Comparison of ENCODE assay signal across 19 cellular contexts in the genomic region with DNA sequence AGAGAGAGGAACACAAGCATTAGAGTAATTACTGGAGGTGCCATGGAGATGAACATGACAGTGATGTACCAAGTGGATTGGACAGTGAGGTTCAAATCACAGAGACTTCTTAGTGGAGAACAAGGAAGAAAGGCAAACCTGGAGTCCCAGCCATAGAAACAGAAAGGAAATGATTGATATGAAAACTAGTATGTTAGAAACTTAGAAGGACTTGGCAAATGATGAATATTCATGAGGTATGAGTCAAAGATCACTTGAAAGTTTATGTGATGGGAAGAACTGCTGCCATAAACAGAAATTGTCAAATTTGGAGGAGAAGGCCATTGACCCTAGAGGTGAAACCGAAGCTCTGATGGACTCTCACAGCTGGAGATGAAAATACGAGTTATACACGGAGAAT.
"Had no signal": no experiment of that assay in that cellular context is flagged by ENCODE, and none has a peak within 500 bp of the region (broad histone marks: within the 10 kb centered on the region; RNA-seq: fewer than 3 reads in every experiment).

No MANE protein-coding gene starts in this region.

- H3K27ac ChIP-seq: foreskin keratinocyte, neutrophil, right atrium auricular region, sigmoid colon, skin epidermis, testis, tibial nerve, upper lobe of right lung, vagina had no signal

- H3K4me1 ChIP-seq: foreskin keratinocyte, testis, vagina had no signal

- H3K36me3 ChIP-seq: neutrophil, sigmoid colon, tibial nerve, vagina had no signal

- H3K27ac Mint-ChIP-seq: dendritic cell treated with granulocyte-macrophage colony-stimulating factor and Interleukin-4, amounts not matched to agents 40 ng/mL and 50 ng/mL, for 4 days; naive thymus-derived CD4-positive, alpha-beta T cell; stimulated activated naive B cell treated with anti-CD40 and anti-IgM and Interleukin-4, amounts not matched to agents 10 μg/mL and 1 μg/mL and 100 μg/mL, for 72 hours had no signal

- H3K9me3 ChIP-seq: neutrophil, right atrium auricular region, sigmoid colon, testis, tibial nerve, upper lobe of right lung, vagina had no signal

- H3K9me3 Mint-ChIP-seq: dendritic cell treated with granulocyte-macrophage colony-stimulating factor and Interleukin-4, amounts not matched to agents 40 ng/mL and 50 ng/mL, for 4 days; stimulated activated naive B cell treated with anti-CD40 and anti-IgM and Interleukin-4, amounts not matched to agents 10 μg/mL and 1 μg/mL and 100 μg/mL, for 72 hours; stimulated activated naive CD8-positive, alpha-beta T cell treated with anti-CD3 and anti-CD28 coated beads, Interleukin-15, amount 100 ng/mL, for 72 hours had no signal

- H3K4me3 ChIP-seq: right atrium auricular region, sigmoid colon, skin epidermis, testis, tibial nerve, upper lobe of right lung, vagina had no signal

- H3K4me1 Mint-ChIP-seq: naive thymus-derived CD4-positive, alpha-beta T cell had no signal

- H3K36me3 Mint-ChIP-seq: naive thymus-derived CD4-positive, alpha-beta T cell; stimulated activated naive B cell treated with anti-CD40 and anti-IgM and Interleukin-4, amounts not matched to agents 10 μg/mL and 1 μg/mL and 100 μg/mL, for 72 hours had no signal

- H3K4me3 Mint-ChIP-seq: dendritic cell treated with granulocyte-macrophage colony-stimulating factor and Interleukin-4, amounts not matched to agents 40 ng/mL and 50 ng/mL, for 4 days; naive thymus-derived CD4-positive, alpha-beta T cell; stimulated activated naive B cell treated with anti-CD40 and anti-IgM and Interleukin-4, amounts not matched to agents 10 μg/mL and 1 μg/mL and 100 μg/mL, for 72 hours; stimulated activated naive CD8-positive, alpha-beta T cell treated with anti-CD3 and anti-CD28 coated beads, Interleukin-15, amount 100 ng/mL, for 72 hours had no signal

- H3K27me3 ChIP-seq: right atrium auricular region, sigmoid colon, testis, tibial nerve, upper lobe of right lung, vagina had no signal

- DNase-seq: erythroblast; foreskin keratinocyte; kidney; left colon; mammary epithelial cell; naive thymus-derived CD4-positive, alpha-beta T cell; sigmoid colon; stimulated activated CD4-positive, alpha-beta T cell treated with anti-CD3 and anti-CD28 coated beads, Interleukin-2, amount 100 ng/mL, for 24 hours; stimulated activated CD4-positive, alpha-beta T cell treated with anti-CD3 and anti-CD28 coated beads, Interleukin-4, amount 100 ng/mL, for 4 hours; stimulated activated naive B cell treated with anti-CD40 and anti-IgM and Interleukin-4, amounts not matched to agents 10 μg/mL and 1 μg/mL and 100 μg/mL, for 72 hours; stimulated activated naive CD8-positive, alpha-beta T cell treated with anti-CD3 and anti-CD28 coated beads, Interleukin-15, amount 100 ng/mL, for 72 hours; testis; upper lobe of right lung had no signal
